ENCODE assay signal across 19 cellular contexts in the genomic region with DNA sequence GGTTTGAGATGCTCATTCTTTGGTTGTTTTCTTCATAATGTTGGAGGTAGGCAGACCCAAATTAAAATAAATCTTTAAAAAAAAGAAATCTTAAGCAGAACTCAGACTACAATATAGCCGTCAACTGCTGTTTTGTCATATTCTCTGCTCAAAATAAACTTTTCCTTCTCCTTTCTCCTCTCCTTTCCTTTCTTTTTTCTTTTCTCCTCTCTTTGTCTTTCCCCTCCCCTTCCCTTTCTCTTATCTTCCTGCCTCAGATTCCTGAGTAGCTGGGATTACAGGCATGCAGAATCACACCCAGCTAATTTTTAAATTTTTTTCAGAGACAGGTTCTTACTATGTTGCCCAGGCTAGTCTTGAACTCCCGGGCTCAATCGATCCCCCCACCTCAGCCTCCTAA.
"Had no signal": no experiment of that assay in that cellular context is flagged by ENCODE, and none has a peak within 500 bp of the region (broad histone marks: within the 10 kb centered on the region; RNA-seq: fewer than 3 reads in every experiment).

No MANE protein-coding gene starts in this region.

- ATAC-seq: activated CD4-positive, CD25-positive, alpha-beta regulatory T cell treated with anti-CD3 and anti-CD28 coated beads, Interleukin-2, amount 50 U/mL, for 24 hours; esophagus mucosa; SK-N-SH treated with all-trans-retinoic acid at 6 μM for 48 hours had no signal

- H3K27ac ChIP-seq: hepatocyte, ovary, sigmoid colon, spleen, thyroid gland had no signal

- H3K79me2 ChIP-seq: hepatocyte had no signal

- H3K4me3 ChIP-seq: hepatocyte, lung, ovary, sigmoid colon, spleen, thyroid gland had no signal

- H3K9me3 ChIP-seq: ovary, sigmoid colon, spleen, thyroid gland had no signal

- H3K9me3 Mint-ChIP-seq: mesothelial cell of epicardium, neural crest cell had no signal

- H3K4me3 Mint-ChIP-seq: mesothelial cell of epicardium, neural crest cell had no signal

- H3K4me1 ChIP-seq: sigmoid colon, spleen, thyroid gland had no signal

- H2AFZ ChIP-seq: hepatocyte had no signal

- FAIRE-seq: colon, endometrium, urothelium cell line had no signal

- H3K4me1 Mint-ChIP-seq: mesothelial cell of epicardium, neural crest cell had no signal

- H3K27me3 ChIP-seq: hepatocyte, ovary, sigmoid colon, spleen, thyroid gland had no signal

- DNase-seq: activated CD4-positive, alpha-beta T cell treated with anti-CD3 and anti-CD28 coated beads, Interleukin-2, amount 50 U/mL, for 1 hour; activated gamma-delta T cell treated with Interleukin-2 at 50 U/mL for 16 hours; activated T-cell treated with anti-CD3 and anti-CD28 coated beads for 4 hours; caudate nucleus; islet precursor cell; ovary; sigmoid colon; spleen; thyroid gland had no signal

- H3K36me3 ChIP-seq: ovary had no signal

- H3K27ac Mint-ChIP-seq: mesothelial cell of epicardium had no signal

- H3K4me2 ChIP-seq: hepatocyte had no signal
